17 cellular contexts compared by ENCODE assay signal in genomic region chr3:141345528-141345927, GRCh38.
"Had no signal": no experiment of that assay in that cellular context is flagged by ENCODE, and none has a peak within 500 bp of the region (broad histone marks: within the 10 kb centered on the region; RNA-seq: fewer than 3 reads in every experiment).

No MANE protein-coding gene starts in this region.

- ATAC-seq: activated CD4-positive, CD25-positive, alpha-beta regulatory T cell treated with anti-CD3 and anti-CD28 coated beads, Interleukin-2, amount 50 U/mL, for 24 hours; activated CD8-positive, alpha-beta T cell treated with anti-CD3 and anti-CD28 coated beads, Interleukin-2, amount 10 ng/mL, durations not matched to agents 7 days and 5 days; body of pancreas; PC-3 had no signal

- H3K9me3 ChIP-seq: ascending aorta, body of pancreas had no signal

- DNase-seq: activated CD4-positive, alpha-beta T cell treated with anti-CD3 and anti-CD28 coated beads for 4 hours; activated CD8-positive, alpha-beta memory T cell treated with anti-CD3 and anti-CD28 coated beads, Interleukin-2, amount 50 U/mL, for 48 hours; activated CD8-positive, alpha-beta T cell treated with anti-CD3 and anti-CD28 coated beads, Interleukin-2, amount 10 ng/mL, durations not matched to agents 7 days and 5 days; activated T-cell treated with anti-CD3 and anti-CD28 coated beads, Interleukin-2, amount 50 U/mL, for 1 hour; body of pancreas; Karpas-422; MM.1S; NCI-H1105; NCI-H1436; NCI-H1694 treated with DMSO at 0.1 percent for 48 hours; NCI-H2029 treated with DMSO at 0.1 percent for 48 hours; NCI-H446; NCI-H524; PC-3; SHP77 treated with DMSO at 0.1 percent for 48 hours had no signal

- H3K27me3 ChIP-seq: ascending aorta, body of pancreas had no signal

- H3K36me3 ChIP-seq: ascending aorta had no signal

- H3K27ac ChIP-seq: ascending aorta, body of pancreas had no signal

- H3K4me3 ChIP-seq: ascending aorta, body of pancreas had no signal

- H3K4me1 ChIP-seq: ascending aorta, body of pancreas had no signal
